1 cellular context compared by ENCODE assay signal in the genomic region with DNA sequence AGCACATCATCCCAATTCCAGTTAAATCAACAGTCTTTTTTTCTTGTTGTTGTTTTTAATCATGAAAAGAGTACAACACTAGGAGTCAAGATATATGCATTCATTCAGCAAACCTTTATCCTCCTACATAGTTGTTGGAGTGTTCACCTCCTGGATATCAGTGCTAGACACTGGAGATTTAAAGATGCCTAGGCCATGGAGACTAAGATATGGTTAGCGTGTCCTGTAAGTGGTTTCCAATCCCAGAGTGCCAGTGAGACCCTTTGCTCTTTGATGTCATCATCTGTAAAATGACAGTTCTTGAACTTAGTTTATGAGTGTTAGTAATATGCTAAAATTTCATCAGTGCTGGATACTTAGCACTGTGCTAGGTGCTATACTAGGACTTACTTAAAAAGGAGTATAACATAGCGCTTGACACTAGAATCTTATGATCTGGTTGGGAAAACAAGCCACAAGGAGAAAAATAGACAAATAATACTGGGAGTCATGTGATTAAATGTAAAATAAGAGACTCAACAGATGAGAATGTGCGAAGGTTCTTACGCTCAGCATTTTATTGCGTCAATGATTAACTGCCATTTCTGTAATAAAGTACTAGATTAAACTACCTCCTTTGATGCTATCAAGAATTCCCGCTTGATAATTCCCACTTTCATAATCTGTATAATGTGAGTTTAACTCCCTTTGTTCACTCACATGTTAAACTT.
TF ChIP-seq lines count a peak whose summit lies in the region.

No MANE protein-coding gene starts in this region.

TF ChIP-seq in A549, 52 proteins besides CTCF, POLR2A, EP300 and RAD21 (continued from another document):
- TF ChIP-seq GATA3 (IDR thresholded peaks at IDR 0.05; ENCODE audit: borderline replicate concordance) = peak; percentile 93; the same call in 1 of the 2 replicates
- no peak for TF ChIP-seq FOXS1 (CRISPR knock-in tag; IDR thresholded peaks at IDR 0.05)
- no peak; the same call in 2 of the 3 replicates for TF ChIP-seq SMC3 (IDR thresholded peaks at IDR 0.05)
- peak; percentile 75; the same call in 1 of the 2 replicates for TF ChIP-seq ZSCAN20 (CRISPR knock-in tag; IDR thresholded peaks at IDR 0.05)
- TF ChIP-seq, protein P1, sequence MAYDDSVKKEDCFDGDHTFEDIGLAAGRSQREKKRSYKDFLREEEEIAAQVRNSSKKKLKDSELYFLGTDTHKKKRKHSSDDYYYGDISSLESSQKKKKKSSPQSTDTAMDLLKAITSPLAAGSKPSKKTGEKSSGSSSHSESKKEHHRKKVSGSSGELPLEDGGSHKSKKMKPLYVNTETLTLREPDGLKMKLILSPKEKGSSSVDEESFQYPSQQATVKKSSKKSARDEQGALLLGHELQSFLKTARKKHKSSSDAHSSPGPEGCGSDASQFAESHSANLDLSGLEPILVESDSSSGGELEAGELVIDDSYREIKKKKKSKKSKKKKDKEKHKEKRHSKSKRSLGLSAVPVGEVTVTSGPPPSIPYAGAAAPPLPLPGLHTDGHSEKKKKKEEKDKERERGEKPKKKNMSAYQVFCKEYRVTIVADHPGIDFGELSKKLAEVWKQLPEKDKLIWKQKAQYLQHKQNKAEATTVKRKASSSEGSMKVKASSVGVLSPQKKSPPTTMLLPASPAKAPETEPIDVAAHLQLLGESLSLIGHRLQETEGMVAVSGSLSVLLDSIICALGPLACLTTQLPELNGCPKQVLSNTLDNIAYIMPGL (CRISPR knock-in tag; IDR thresholded peaks at IDR 0.05; ENCODE audit: borderline replicate concordance) = no peak
- no peak for TF ChIP-seq ZC3H11A (IDR thresholded peaks at IDR 0.05)
- TF ChIP-seq FOSB (CRISPR knock-in tag; IDR thresholded peaks at IDR 0.05) = peak; percentile 17; the same call in 1 of the 2 replicates
- TF ChIP-seq KDM1A (IDR thresholded peaks at IDR 0.05; ENCODE audit: low read depth) = no peak
- no peak for TF ChIP-seq NR3C1 (IDR thresholded peaks at IDR 0.05)
- peak; percentile 88 to 91; a peak in 4 of 5 replicates for TF ChIP-seq JUN (IDR thresholded peaks at IDR 0.05)
- TF ChIP-seq JUNB (IDR thresholded peaks at IDR 0.05) = peak; percentile 91
- TF ChIP-seq, protein P2, sequence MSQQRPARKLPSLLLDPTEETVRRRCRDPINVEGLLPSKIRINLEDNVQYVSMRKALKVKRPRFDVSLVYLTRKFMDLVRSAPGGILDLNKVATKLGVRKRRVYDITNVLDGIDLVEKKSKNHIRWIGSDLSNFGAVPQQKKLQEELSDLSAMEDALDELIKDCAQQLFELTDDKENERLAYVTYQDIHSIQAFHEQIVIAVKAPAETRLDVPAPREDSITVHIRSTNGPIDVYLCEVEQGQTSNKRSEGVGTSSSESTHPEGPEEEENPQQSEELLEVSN (IDR thresholded peaks at IDR 0.05; ENCODE audit: borderline replicate concordance, low read depth) = no peak
- no peak for TF ChIP-seq EHMT2 (IDR thresholded peaks at IDR 0.05; ENCODE audit: low read depth)
- TF ChIP-seq PHF8 (IDR thresholded peaks at IDR 0.05; ENCODE audit: borderline replicate concordance, low read depth) = no peak
- TF ChIP-seq, protein P3, sequence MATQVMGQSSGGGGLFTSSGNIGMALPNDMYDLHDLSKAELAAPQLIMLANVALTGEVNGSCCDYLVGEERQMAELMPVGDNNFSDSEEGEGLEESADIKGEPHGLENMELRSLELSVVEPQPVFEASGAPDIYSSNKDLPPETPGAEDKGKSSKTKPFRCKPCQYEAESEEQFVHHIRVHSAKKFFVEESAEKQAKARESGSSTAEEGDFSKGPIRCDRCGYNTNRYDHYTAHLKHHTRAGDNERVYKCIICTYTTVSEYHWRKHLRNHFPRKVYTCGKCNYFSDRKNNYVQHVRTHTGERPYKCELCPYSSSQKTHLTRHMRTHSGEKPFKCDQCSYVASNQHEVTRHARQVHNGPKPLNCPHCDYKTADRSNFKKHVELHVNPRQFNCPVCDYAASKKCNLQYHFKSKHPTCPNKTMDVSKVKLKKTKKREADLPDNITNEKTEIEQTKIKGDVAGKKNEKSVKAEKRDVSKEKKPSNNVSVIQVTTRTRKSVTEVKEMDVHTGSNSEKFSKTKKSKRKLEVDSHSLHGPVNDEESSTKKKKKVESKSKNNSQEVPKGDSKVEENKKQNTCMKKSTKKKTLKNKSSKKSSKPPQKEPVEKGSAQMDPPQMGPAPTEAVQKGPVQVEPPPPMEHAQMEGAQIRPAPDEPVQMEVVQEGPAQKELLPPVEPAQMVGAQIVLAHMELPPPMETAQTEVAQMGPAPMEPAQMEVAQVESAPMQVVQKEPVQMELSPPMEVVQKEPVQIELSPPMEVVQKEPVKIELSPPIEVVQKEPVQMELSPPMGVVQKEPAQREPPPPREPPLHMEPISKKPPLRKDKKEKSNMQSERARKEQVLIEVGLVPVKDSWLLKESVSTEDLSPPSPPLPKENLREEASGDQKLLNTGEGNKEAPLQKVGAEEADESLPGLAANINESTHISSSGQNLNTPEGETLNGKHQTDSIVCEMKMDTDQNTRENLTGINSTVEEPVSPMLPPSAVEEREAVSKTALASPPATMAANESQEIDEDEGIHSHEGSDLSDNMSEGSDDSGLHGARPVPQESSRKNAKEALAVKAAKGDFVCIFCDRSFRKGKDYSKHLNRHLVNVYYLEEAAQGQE (IDR thresholded peaks at IDR 0.05) = no peak
- peak; percentile 5; the same call in 1 of the 2 replicates for TF ChIP-seq HOXA7 (CRISPR knock-in tag; IDR thresholded peaks at IDR 0.05)
- TF ChIP-seq, protein P4, sequence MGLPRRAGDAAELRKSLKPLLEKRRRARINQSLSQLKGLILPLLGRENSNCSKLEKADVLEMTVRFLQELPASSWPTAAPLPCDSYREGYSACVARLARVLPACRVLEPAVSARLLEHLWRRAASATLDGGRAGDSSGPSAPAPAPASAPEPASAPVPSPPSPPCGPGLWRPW (IDR thresholded peaks at IDR 0.05) = no peak
- TF ChIP-seq HOXB5 (CRISPR knock-in tag; IDR thresholded peaks at IDR 0.05) = no peak
- TF ChIP-seq CEBPB (IDR thresholded peaks at IDR 0.05) = peak; percentile 75 to 80; a peak in 3 of 4 replicates
- no peak for TF ChIP-seq CHD4 (IDR thresholded peaks at IDR 0.05; ENCODE audit: borderline replicate concordance)
- no peak for TF ChIP-seq RNF2 (IDR thresholded peaks at IDR 0.05; ENCODE audit: borderline replicate concordance, low read depth)
- TF ChIP-seq RCOR1 (IDR thresholded peaks at IDR 0.05; ENCODE audit: low read depth, low read length) = no peak
- TF ChIP-seq RFX5 (IDR thresholded peaks at IDR 0.05) = no peak
- peak; percentile 70 for TF ChIP-seq MAFK (IDR thresholded peaks at IDR 0.05; ENCODE audit: partially characterized antibody)
- TF ChIP-seq, protein P5, sequence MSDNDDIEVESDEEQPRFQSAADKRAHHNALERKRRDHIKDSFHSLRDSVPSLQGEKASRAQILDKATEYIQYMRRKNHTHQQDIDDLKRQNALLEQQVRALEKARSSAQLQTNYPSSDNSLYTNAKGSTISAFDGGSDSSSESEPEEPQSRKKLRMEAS (IDR thresholded peaks at IDR 0.05) = peak; percentile 29; the same call in 1 of the 2 replicates
- TF ChIP-seq HOXB13 (CRISPR knock-in tag; IDR thresholded peaks at IDR 0.05; ENCODE audit: low read depth) = peak; percentile 81; the same call in 1 of the 2 replicates
- TF ChIP-seq CBX2 (IDR thresholded peaks at IDR 0.05; ENCODE audit: borderline replicate concordance, low read depth) = no peak
- TF ChIP-seq, protein P6, sequence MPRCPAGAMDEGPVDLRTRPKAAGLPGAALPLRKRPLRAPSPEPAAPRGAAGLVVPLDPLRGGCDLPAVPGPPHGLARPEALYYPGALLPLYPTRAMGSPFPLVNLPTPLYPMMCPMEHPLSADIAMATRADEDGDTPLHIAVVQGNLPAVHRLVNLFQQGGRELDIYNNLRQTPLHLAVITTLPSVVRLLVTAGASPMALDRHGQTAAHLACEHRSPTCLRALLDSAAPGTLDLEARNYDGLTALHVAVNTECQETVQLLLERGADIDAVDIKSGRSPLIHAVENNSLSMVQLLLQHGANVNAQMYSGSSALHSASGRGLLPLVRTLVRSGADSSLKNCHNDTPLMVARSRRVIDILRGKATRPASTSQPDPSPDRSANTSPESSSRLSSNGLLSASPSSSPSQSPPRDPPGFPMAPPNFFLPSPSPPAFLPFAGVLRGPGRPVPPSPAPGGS (IDR thresholded peaks at IDR 0.05) = peak; percentile 77; the same call in 2 of the 3 replicates
- no peak for TF ChIP-seq MYC (IDR thresholded peaks at IDR 0.05; ENCODE audit: borderline replicate concordance, low read length)
- TF ChIP-seq, protein P7, sequence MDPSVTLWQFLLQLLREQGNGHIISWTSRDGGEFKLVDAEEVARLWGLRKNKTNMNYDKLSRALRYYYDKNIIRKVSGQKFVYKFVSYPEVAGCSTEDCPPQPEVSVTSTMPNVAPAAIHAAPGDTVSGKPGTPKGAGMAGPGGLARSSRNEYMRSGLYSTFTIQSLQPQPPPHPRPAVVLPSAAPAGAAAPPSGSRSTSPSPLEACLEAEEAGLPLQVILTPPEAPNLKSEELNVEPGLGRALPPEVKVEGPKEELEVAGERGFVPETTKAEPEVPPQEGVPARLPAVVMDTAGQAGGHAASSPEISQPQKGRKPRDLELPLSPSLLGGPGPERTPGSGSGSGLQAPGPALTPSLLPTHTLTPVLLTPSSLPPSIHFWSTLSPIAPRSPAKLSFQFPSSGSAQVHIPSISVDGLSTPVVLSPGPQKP (IDR thresholded peaks at IDR 0.05; ENCODE audit: low read depth, low read length) = no peak
- no peak for TF ChIP-seq BHLHE40 (IDR thresholded peaks at IDR 0.05; ENCODE audit: low read depth, low read length)
- TF ChIP-seq, protein P8, sequence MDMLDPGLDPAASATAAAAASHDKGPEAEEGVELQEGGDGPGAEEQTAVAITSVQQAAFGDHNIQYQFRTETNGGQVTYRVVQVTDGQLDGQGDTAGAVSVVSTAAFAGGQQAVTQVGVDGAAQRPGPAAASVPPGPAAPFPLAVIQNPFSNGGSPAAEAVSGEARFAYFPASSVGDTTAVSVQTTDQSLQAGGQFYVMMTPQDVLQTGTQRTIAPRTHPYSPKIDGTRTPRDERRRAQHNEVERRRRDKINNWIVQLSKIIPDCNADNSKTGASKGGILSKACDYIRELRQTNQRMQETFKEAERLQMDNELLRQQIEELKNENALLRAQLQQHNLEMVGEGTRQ (IDR thresholded peaks at IDR 0.05) = peak; percentile 74
- TF ChIP-seq ESRRA (IDR thresholded peaks at IDR 0.05; ENCODE audit: borderline replicate concordance, low read length) = no peak
- no peak for TF ChIP-seq KDM5A (IDR thresholded peaks at IDR 0.05)
- no peak for TF ChIP-seq CHD2 (IDR thresholded peaks at IDR 0.05; ENCODE audit: low read length, partially characterized antibody)
- TF ChIP-seq NFE2L2 (conservative IDR thresholded peaks at IDR 0.05; ENCODE audit: low read length) = no peak
- TF ChIP-seq EHF (CRISPR knock-in tag; IDR thresholded peaks at IDR 0.05) = no peak
- no peak for TF ChIP-seq ZFP36 (IDR thresholded peaks at IDR 0.05; ENCODE audit: borderline replicate concordance, partially characterized antibody)
